In the genomic region with DNA sequence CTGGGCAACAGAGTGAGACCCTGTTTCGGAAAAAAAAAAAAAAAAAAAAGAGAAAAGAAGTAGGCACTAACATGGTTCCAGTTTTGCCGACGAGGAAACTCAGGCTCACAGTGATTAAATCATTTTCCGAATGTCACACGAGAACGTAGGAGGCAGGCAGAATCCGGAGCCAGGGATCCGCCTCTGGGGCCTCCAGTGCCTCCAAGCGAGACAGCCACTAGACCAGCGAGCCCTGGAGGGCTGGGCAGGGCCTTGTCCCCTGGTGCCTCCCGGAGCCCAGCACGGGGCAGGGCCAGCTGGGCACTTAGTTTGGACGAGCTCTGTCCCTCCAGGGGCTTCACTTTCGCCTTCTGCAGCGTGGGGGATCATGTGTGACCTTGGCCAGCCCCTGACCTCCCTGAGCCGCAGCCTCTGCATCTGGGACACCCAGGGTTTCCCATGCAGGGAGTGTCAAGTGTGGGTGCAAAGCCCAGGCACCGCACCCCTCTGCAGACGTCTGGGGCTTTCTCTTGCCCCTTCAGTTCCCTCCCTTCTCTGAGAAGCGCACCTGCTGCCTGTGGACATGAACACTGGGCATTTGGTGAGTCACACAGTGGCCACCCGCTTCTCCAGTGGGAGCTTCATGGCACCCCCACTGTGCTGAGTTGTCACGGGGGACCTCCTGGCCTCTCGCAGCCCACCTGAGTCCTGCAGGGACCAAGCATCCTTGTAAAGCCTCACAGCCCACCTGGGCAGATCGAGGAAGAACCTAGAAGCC, we compare ENCODE assay signal across 1 cellular context.
A peak's percentile ranks its signal among the peaks of the same experiment; 100 is the strongest.
TF ChIP-seq lines count a peak whose summit lies in the region.

No MANE protein-coding gene starts in this region.

TF ChIP-seq in A549, 52 proteins besides CTCF, POLR2A, EP300 and RAD21 (continued from another document):
- TF ChIP-seq, protein P1, sequence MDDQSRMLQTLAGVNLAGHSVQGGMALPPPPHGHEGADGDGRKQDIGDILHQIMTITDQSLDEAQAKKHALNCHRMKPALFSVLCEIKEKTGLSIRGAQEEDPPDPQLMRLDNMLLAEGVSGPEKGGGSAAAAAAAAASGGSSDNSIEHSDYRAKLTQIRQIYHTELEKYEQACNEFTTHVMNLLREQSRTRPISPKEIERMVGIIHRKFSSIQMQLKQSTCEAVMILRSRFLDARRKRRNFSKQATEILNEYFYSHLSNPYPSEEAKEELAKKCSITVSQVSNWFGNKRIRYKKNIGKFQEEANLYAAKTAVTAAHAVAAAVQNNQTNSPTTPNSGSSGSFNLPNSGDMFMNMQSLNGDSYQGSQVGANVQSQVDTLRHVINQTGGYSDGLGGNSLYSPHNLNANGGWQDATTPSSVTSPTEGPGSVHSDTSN (IDR thresholded peaks at IDR 0.05) = no peak
- TF ChIP-seq HEYL (CRISPR knock-in tag; IDR thresholded peaks at IDR 0.05) (peak; percentile 74; the same call in 1 of the 2 replicates), GATA3 (IDR thresholded peaks at IDR 0.05; ENCODE audit: borderline replicate concordance) (peak; percentile 19; the same call in 1 of the 2 replicates)
- TF ChIP-seq, protein P2, sequence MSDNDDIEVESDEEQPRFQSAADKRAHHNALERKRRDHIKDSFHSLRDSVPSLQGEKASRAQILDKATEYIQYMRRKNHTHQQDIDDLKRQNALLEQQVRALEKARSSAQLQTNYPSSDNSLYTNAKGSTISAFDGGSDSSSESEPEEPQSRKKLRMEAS (IDR thresholded peaks at IDR 0.05) = no peak; the same call in 1 of the 2 replicates
